8 cellular contexts compared by ENCODE assay signal in the genomic region with DNA sequence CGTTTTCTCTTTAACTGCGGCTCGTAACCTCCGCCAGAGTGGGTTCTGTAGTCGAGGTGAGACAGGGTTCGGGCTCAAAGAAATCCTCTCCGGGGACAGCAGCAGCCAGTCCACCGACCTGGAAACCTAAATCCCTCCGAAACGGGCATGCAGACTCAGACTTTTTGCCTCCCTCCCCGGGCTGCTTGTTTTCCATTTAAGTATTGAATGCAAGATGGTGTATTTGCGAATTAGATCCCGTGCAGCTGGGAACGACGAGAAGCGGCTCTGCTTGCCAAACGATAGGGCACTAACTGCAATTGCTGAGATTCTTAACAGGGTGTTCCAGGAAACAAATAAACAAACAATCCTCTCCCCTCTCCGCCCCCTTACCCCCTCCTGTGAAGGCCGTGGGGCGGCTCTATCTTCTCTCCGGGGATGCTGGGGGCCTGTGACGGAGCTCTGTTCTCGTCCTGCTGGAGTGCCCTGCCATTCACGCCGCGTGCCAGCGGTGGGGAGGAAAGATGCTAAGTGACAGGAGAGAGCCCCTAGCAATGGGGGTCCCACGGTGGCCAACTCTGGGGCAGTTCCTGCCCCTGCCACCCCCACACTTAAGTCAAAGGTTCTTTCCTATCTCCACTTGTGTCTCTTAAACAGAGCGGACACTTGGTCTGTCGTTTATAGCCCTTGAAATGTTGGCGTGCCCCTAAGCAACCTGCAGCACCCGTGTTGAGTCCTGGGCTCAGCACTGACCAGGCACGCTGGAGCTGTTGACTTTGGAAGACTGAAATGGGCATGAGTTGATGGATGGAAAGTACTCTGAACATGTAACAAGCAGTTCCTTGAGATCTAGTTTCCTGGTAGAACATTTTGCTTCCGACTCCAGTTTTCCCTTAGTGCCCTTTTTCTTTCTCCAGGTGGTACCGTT. TPM values are rescaled to one million over a fixed set of nuclear protein-coding genes. Genes with fewer than 3 reads are reported as not detected.
DNase-seq lines count a peak whose midpoint lies in the region; ATAC-seq and TF ChIP-seq lines count a peak whose summit lies in the region.

No MANE protein-coding gene starts in this region.

- 2 to 5% (median 3%) methylated on average over 35 of the region's 35 CpGs for WGBS in ovary, 3 donors

- intact Hi-C loops in ovary (cut with DNase I): loop anchor here in 1 of 4 donors (2.0 to 10.0 kb wide), 2 partner anchors 169 to 465 kb away; a partner anchor contains a TSS

- TF ChIP-seq EP300 in ovary (IDR thresholded peaks at IDR 0.05): no peak

- H3K27ac ChIP-seq in 22Rv1: peak overlapping the region; percentile 51
- no peak overlapping the region for H3K27ac ChIP-seq in ovary

- ATAC-seq in HG02938 (IDR thresholded peaks at IDR 0.05; ENCODE audit: unreplicated experiment) (no peak), GM21381 (IDR thresholded peaks at IDR 0.05; ENCODE audit: unreplicated experiment) (no peak)

- H3K4me3 ChIP-seq in GM12864 (ENCODE audit: low read depth, low read length) (peak overlapping the region; percentile 60; the same call in 1 of the 2 replicates), WI38 (ENCODE audit: low read depth, low read length) (peak overlapping the region; percentile 61), ovary (peak overlapping the region; percentile 45)

- no peaks in the 10 kb centered on the region for H3K36me3 ChIP-seq in ovary

- peaks cover 7% of the 10 kb centered on the region for H3K4me1 ChIP-seq in ovary (ENCODE audit: insufficient read depth)

- no peaks in the 10 kb centered on the region for H3K9me3 ChIP-seq in ovary

- no peak for DNase-seq in GM12864 (ENCODE audit: low read depth)
- DNase-seq in fibroblast of peridontal ligament (ENCODE audit: extremely low read depth): peak; percentile 59
- DNase-seq in ovary: peak in 3 of 5 donors; percentile 30 to 41 (median 36)
- DNase-seq in epidermal melanocyte (ENCODE audit: insufficient read length, low spot score): no peak

- H3K27me3 ChIP-seq in ovary: no peaks in the 10 kb centered on the region

- TF ChIP-seq POLR2A in ovary (IDR thresholded peaks at IDR 0.05): no peak

- no peak for TF ChIP-seq CTCF in 22Rv1 (IDR thresholded peaks at IDR 0.05)
- TF ChIP-seq CTCF in GM12864 (IDR thresholded peaks at IDR 0.05; ENCODE audit: low read depth, low read length, missing control alignments): no peak
- TF ChIP-seq CTCF in WI38 (IDR thresholded peaks at IDR 0.05; ENCODE audit: low read depth, low read length): no peak
- no peak for TF ChIP-seq CTCF in ovary (IDR thresholded peaks at IDR 0.05)

RNA-seq across cellular contexts. Expression of a gene that starts 1.3 kb away (rescaled TPM):
- total RNA-seq in ovary: 10 to 100 TPM in 1 of 7 donors, 1 to 10 TPM in 6; 3.3 to 20.4 (median 6.6) TPM
- 10 to 100 TPM in 1 of 2 donors, 1 to 10 TPM in 1; 1.8 to 10.3 TPM for polyA plus RNA-seq in ovary

Comparison
In these comparisons a context has a peak if more than half of its experiments do, and no peak if none do; other contexts are left out.
1. DNase-seq: peak in fibroblast of peridontal ligament (single experiment) and ovary (3 of 5); none in GM12864 (single experiment) and epidermal melanocyte (single experiment).
2. Peak in every context shown above with its lines, with median percentiles within 50 percentile points of each other: H3K4me3 ChIP-seq.